18 cellular contexts compared by ENCODE assay signal in genomic region chr5:96326902-96327301, GRCh38.
DNase-seq lines count a peak whose midpoint lies in the region; ATAC-seq lines count a peak whose summit lies in the region.
"Had no signal": no experiment of that assay in that cellular context is flagged by ENCODE, and none has a peak within 500 bp of the region (broad histone marks: within the 10 kb centered on the region; RNA-seq: fewer than 3 reads in every experiment).

No MANE protein-coding gene starts in this region.

- H3K36me3 ChIP-seq in CD4-positive, alpha-beta memory T cell (ENCODE audit: insufficient read depth, low read length): no peaks in the 10 kb centered on the region
- H3K36me3 ChIP-seq: left lung, sigmoid colon, suprapubic skin had no signal

- H3K4me1 ChIP-seq in CD4-positive, alpha-beta memory T cell (ENCODE audit: insufficient read depth, low read length): no peaks in the 10 kb centered on the region
- H3K4me1 ChIP-seq: sigmoid colon had no signal

- DNase-seq in GM19240 (ENCODE audit: insufficient read length, low spot score) (peak; percentile 8), AG20443 (ENCODE audit: low spot score) (no peak), NCI-H510A treated with DMSO at 0.1 percent for 48 hours (lab: John Stamatoyannopoulos, UW) (no peak)
- DNase-seq in CD4-positive, alpha-beta memory T cell: no peak
- no peak for DNase-seq in activated CD4-positive, alpha-beta T cell treated with anti-CD3 and anti-CD28 coated beads for 1 hour
- DNase-seq: activated CD4-positive, alpha-beta T cell treated with anti-CD3 and anti-CD28 coated beads, Interleukin-2, amount 50 U/mL, for 4 hours; activated gamma-delta T cell treated with Interleukin-2 at 50 U/mL for 16 hours; COR-L47; head of caudate nucleus; KBM-7; left lung; NCI-H2029 treated with DMSO at 0.1 percent for 48 hours; nephron progenitor cell; sigmoid colon; T-cell had no signal

- no peak overlapping the region for H3K4me3 Mint-ChIP-seq in CD4-positive, alpha-beta memory T cell
- H3K4me3 Mint-ChIP-seq: nephron progenitor cell, T-cell had no signal

- no peak overlapping the region for H3K27ac ChIP-seq in CD4-positive, alpha-beta memory T cell (ENCODE audit: low read depth, low read length)
- H3K27ac ChIP-seq: left lung, sigmoid colon, suprapubic skin had no signal

- peaks cover 8 to 10% of the 10 kb centered on the region in 2 donors for H3K27me3 Mint-ChIP-seq in CD4-positive, alpha-beta memory T cell

- H3K36me3 Mint-ChIP-seq in CD4-positive, alpha-beta memory T cell: no peaks in the 10 kb centered on the region
- H3K36me3 Mint-ChIP-seq: T-cell had no signal

- intact Hi-C loops in CD4-positive, alpha-beta memory T cell (cut with micrococcal nuclease): no loop called here

- no peaks in the 10 kb centered on the region for H3K27me3 ChIP-seq in CD4-positive, alpha-beta memory T cell (ENCODE audit: insufficient read depth, low read length)
- H3K27me3 ChIP-seq: left lung, sigmoid colon, suprapubic skin had no signal

- CTCF ChIA-PET in CD4-positive, alpha-beta memory T cell (lab: Charles Lee; ENCODE audit: partially characterized antibody): interaction anchor here (5.9 kb wide), 1 partner anchor 9 kb away, joined by 29 read pairs; no protein-coding TSS in a partner anchor

- no peaks in the 10 kb centered on the region for H3K9me3 ChIP-seq in CD4-positive, alpha-beta memory T cell (ENCODE audit: control insufficient read depth in 1 of 2, low read length in 2 of 2)
- H3K9me3 ChIP-seq: left lung, sigmoid colon, suprapubic skin had no signal

- no peak overlapping the region for H3K27ac Mint-ChIP-seq in CD4-positive, alpha-beta memory T cell
- H3K27ac Mint-ChIP-seq: nephron progenitor cell, T-cell had no signal

- POLR2A ChIA-PET in CD4-positive, alpha-beta memory T cell (lab: Charles Lee; ENCODE audit: partially characterized antibody): no interaction called here

- no peaks in the 10 kb centered on the region for H3K4me1 Mint-ChIP-seq in CD4-positive, alpha-beta memory T cell
- H3K4me1 Mint-ChIP-seq: T-cell had no signal

- ATAC-seq in HG02571 (IDR thresholded peaks at IDR 0.05; ENCODE audit: unreplicated experiment) (peak; percentile 74), HG03175 (IDR thresholded peaks at IDR 0.05; ENCODE audit: unreplicated experiment) (peak; percentile 93)
- ATAC-seq: left lung, T-cell had no signal

- no peak overlapping the region for H3K4me3 ChIP-seq in CD4-positive, alpha-beta memory T cell (ENCODE audit: low read length in 2 of 2)
- H3K4me3 ChIP-seq: left lung, sigmoid colon, suprapubic skin had no signal

- no peaks in the 10 kb centered on the region for H3K9me3 Mint-ChIP-seq in CD4-positive, alpha-beta memory T cell
- H3K9me3 Mint-ChIP-seq: T-cell had no signal
